Comparison of ENCODE assay signal across 21 cellular contexts in genomic region chr2:163612332-163612731, GRCh38.
"Had no signal": no experiment of that assay in that cellular context is flagged by ENCODE, and none has a peak within 500 bp of the region (broad histone marks: within the 10 kb centered on the region; RNA-seq: fewer than 3 reads in every experiment).

No MANE protein-coding gene starts in this region.

- H3K36me3 ChIP-seq: gastrocnemius medialis, upper lobe of left lung had no signal

- H3K4me1 Mint-ChIP-seq: activated CD4-positive, alpha-beta T cell treated with anti-CD3 and anti-CD28 coated beads, Interleukin-2, amount 10 ng/mL, durations not matched to agents 7 days and 5 days; activated naive CD4-positive, alpha-beta T cell treated with anti-CD3 and anti-CD28 coated beads, Interleukin-2, amount 50 U/mL, for 24 hours; central memory CD8-positive, alpha-beta T cell; naive thymus-derived CD8-positive, alpha-beta T cell; stimulated activated effector memory CD8-positive, alpha-beta T cell treated with anti-CD3 and anti-CD28 coated beads, Interleukin-12 subunit alpha, Interleukin-12 subunit beta, amount 100 ng/mL, for 72 hours; T-cell had no signal

- H3K4me1 ChIP-seq: esophagus squamous epithelium, gastrocnemius medialis, psoas muscle, right atrium auricular region, upper lobe of left lung had no signal

- H3K4me3 ChIP-seq: esophagus squamous epithelium, gastrocnemius medialis, heart left ventricle, lung, psoas muscle, right atrium auricular region, upper lobe of left lung had no signal

- H3K27ac ChIP-seq: brain microvascular endothelial cell, esophagus squamous epithelium, gastrocnemius medialis, heart left ventricle, psoas muscle, right atrium auricular region, upper lobe of left lung, VCaP had no signal

- H3K27ac Mint-ChIP-seq: activated CD4-positive, alpha-beta T cell treated with anti-CD3 and anti-CD28 coated beads, Interleukin-2, amount 10 ng/mL, durations not matched to agents 7 days and 5 days; activated CD8-positive, alpha-beta T cell treated with anti-CD3 and anti-CD28 coated beads, Interleukin-2, amount 10 ng/mL, durations not matched to agents 7 days and 5 days; activated naive CD4-positive, alpha-beta T cell treated with anti-CD3 and anti-CD28 coated beads, Interleukin-2, amount 50 U/mL, for 24 hours; naive thymus-derived CD8-positive, alpha-beta T cell; stimulated activated effector memory CD8-positive, alpha-beta T cell treated with anti-CD3 and anti-CD28 coated beads, Interleukin-12 subunit alpha, Interleukin-12 subunit beta, amount 100 ng/mL, for 72 hours; T-cell; T-helper 2 cell treated with Interferon-gamma antibody and Interleukin-4, amounts not matched to agents 5 μg/mL and 100 μg/mL, for 36 hours had no signal

- H3K9me3 ChIP-seq: esophagus squamous epithelium, gastrocnemius medialis, heart left ventricle, psoas muscle, right atrium auricular region, upper lobe of left lung had no signal

- DNase-seq: activated CD4-positive, alpha-beta T cell treated with anti-CD3 and anti-CD28 coated beads, Interleukin-2, amount 10 ng/mL, durations not matched to agents 7 days and 5 days; activated CD4-positive, CD25-positive, alpha-beta regulatory T cell treated with anti-CD3 and anti-CD28 coated beads, Interleukin-2, amount 50 U/mL, for 72 hours; activated CD8-positive, alpha-beta T cell treated with anti-CD3 and anti-CD28 coated beads, Interleukin-2, amount 10 ng/mL, durations not matched to agents 7 days and 5 days; activated gamma-delta T cell treated with Interleukin-2 at 50 U/mL for 16 hours; brain microvascular endothelial cell; esophagus squamous epithelium; gastrocnemius medialis; heart left ventricle; naive thymus-derived CD8-positive, alpha-beta T cell; psoas muscle; stimulated activated CD4-positive, alpha-beta T cell treated with anti-CD3 and anti-CD28 coated beads, Interleukin-12 subunit alpha, Interleukin-12 subunit beta, amount 100 ng/mL, for 4 hours; T-cell; upper lobe of left lung had no signal

- H3K36me3 Mint-ChIP-seq: activated naive CD4-positive, alpha-beta T cell treated with anti-CD3 and anti-CD28 coated beads, Interleukin-2, amount 50 U/mL, for 24 hours; naive thymus-derived CD8-positive, alpha-beta T cell; stimulated activated effector memory CD8-positive, alpha-beta T cell treated with anti-CD3 and anti-CD28 coated beads, Interleukin-12 subunit alpha, Interleukin-12 subunit beta, amount 100 ng/mL, for 72 hours; T-cell had no signal

- ATAC-seq: activated CD8-positive, alpha-beta T cell treated with anti-CD3 and anti-CD28 coated beads, Interleukin-2, amount 10 ng/mL, durations not matched to agents 7 days and 5 days; gastrocnemius medialis; naive thymus-derived CD8-positive, alpha-beta T cell; psoas muscle; SK-N-SH treated with all-trans-retinoic acid at 6 μM for 48 hours; stimulated activated effector memory CD8-positive, alpha-beta T cell treated with anti-CD3 and anti-CD28 coated beads, Interleukin-12 subunit alpha, Interleukin-12 subunit beta, amount 100 ng/mL, for 72 hours; T-cell had no signal

- H3K9me3 Mint-ChIP-seq: activated CD4-positive, alpha-beta T cell treated with anti-CD3 and anti-CD28 coated beads, Interleukin-2, amount 10 ng/mL, durations not matched to agents 7 days and 5 days; activated naive CD4-positive, alpha-beta T cell treated with anti-CD3 and anti-CD28 coated beads, Interleukin-2, amount 50 U/mL, for 24 hours; T-helper 2 cell treated with Interferon-gamma antibody and Interleukin-4, amounts not matched to agents 5 μg/mL and 100 μg/mL, for 36 hours had no signal

- H3K27me3 ChIP-seq: brain microvascular endothelial cell, esophagus squamous epithelium, gastrocnemius medialis, heart left ventricle, right atrium auricular region, upper lobe of left lung had no signal

- H3K27me3 Mint-ChIP-seq: activated CD4-positive, alpha-beta T cell treated with anti-CD3 and anti-CD28 coated beads, Interleukin-2, amount 10 ng/mL, durations not matched to agents 7 days and 5 days; activated naive CD4-positive, alpha-beta T cell treated with anti-CD3 and anti-CD28 coated beads, Interleukin-2, amount 50 U/mL, for 24 hours; central memory CD8-positive, alpha-beta T cell; naive thymus-derived CD8-positive, alpha-beta T cell; T-cell had no signal

- H3K4me3 Mint-ChIP-seq: activated CD4-positive, alpha-beta T cell treated with anti-CD3 and anti-CD28 coated beads, Interleukin-2, amount 10 ng/mL, durations not matched to agents 7 days and 5 days; activated CD8-positive, alpha-beta T cell treated with anti-CD3 and anti-CD28 coated beads, Interleukin-2, amount 10 ng/mL, durations not matched to agents 7 days and 5 days; activated naive CD4-positive, alpha-beta T cell treated with anti-CD3 and anti-CD28 coated beads, Interleukin-2, amount 50 U/mL, for 24 hours; central memory CD8-positive, alpha-beta T cell; naive thymus-derived CD8-positive, alpha-beta T cell; stimulated activated effector memory CD8-positive, alpha-beta T cell treated with anti-CD3 and anti-CD28 coated beads, Interleukin-12 subunit alpha, Interleukin-12 subunit beta, amount 100 ng/mL, for 72 hours; T-cell; T-helper 2 cell treated with Interferon-gamma antibody and Interleukin-4, amounts not matched to agents 5 μg/mL and 100 μg/mL, for 36 hours had no signal
